ENCODE assay signal across 17 cellular contexts in genomic region chr18:7066965-7067555, GRCh38. TPM values are rescaled to one million over a fixed set of nuclear protein-coding genes. Genes with fewer than 3 reads are reported as not detected.
DNase-seq lines count a peak whose midpoint lies in the region; ATAC-seq and TF ChIP-seq lines count a peak whose summit lies in the region.
"Had no signal": no experiment of that assay in that cellular context is flagged by ENCODE, and none has a peak within 500 bp of the region (broad histone marks: within the 10 kb centered on the region; RNA-seq: fewer than 3 reads in every experiment).

No MANE protein-coding gene starts in this region.

- H3K9me3 Mint-ChIP-seq in mesothelial cell of epicardium, result no peaks in the 10 kb centered on the region
- H3K9me3 Mint-ChIP-seq: H9 had no signal

- DNase-seq in HCEC 1CT, result peak; percentile 3
- DNase-seq in amniotic epithelial cell (ENCODE audit: low read depth), result peak; percentile 11
- peak; percentile 35 for DNase-seq in fibroblast of gingiva (ENCODE audit: low read depth)
- DNase-seq in mesothelial cell of epicardium (ENCODE audit: low spot score in 2 of 2, unreplicated experiment in 2 of 2), result no peak
- no peak for DNase-seq in GM03348 (ENCODE audit: low spot score)
- no peak for DNase-seq in NCI-H510A (lab: John Stamatoyannopoulos, UW)
- DNase-seq: CD8-positive, alpha-beta T cell; DMS79 treated with DMSO at 0.1 percent for 48 hours; H9; NCI-H1694 treated with DMSO at 0.1 percent for 48 hours; NCI-H748 treated with DMSO at 0.1 percent for 48 hours; NK-92 treated with Interleukin-12 subunit alpha and Interleukin-12 subunit beta, amount 100 ng/mL, for 24 hours; Peyer's patch had no signal

- no peak for TF ChIP-seq CTCF in mesothelial cell of epicardium (IDR thresholded peaks at IDR 0.05; ENCODE audit: unreplicated experiment)

- H3K4me3 Mint-ChIP-seq in mesothelial cell of epicardium, result no peak overlapping the region
- H3K4me3 Mint-ChIP-seq: CD8-positive, alpha-beta T cell; H9 had no signal

- H3K27ac Mint-ChIP-seq in mesothelial cell of epicardium, result peak overlapping the region; percentile 76
- H3K27ac Mint-ChIP-seq: CD8-positive, alpha-beta T cell had no signal

- ATAC-seq in HG02642 (IDR thresholded peaks at IDR 0.05; ENCODE audit: poor library complexity, unreplicated experiment), result no peak
- ATAC-seq in HG02588 (IDR thresholded peaks at IDR 0.05; ENCODE audit: unreplicated experiment), result no peak
- ATAC-seq: CD8-positive, alpha-beta T cell; K562 had no signal

- H3K36me3 Mint-ChIP-seq in mesothelial cell of epicardium, result peaks cover 3% of the 10 kb centered on the region
- H3K36me3 Mint-ChIP-seq: CD8-positive, alpha-beta T cell had no signal

- no peaks in the 10 kb centered on the region for H3K27me3 Mint-ChIP-seq in mesothelial cell of epicardium (ENCODE audit: low read depth)

- H3K4me1 Mint-ChIP-seq in mesothelial cell of epicardium, result peaks cover 64% of the 10 kb centered on the region

RNA-seq across cellular contexts. Expression of gene LAMA1, which starts 50.5 kb away (rescaled TPM):
- 91.4 to 99.8 TPM (median 93.7 TPM) in 3 replicates for total RNA-seq in mesothelial cell of epicardium
- total RNA-seq: A673; CD8-positive, alpha-beta T cell had no signal

Comparison
In these comparisons a context has a peak if more than half of its experiments do, and no peak if none do; other contexts are left out.
1. DNase-seq: peak in HCEC 1CT (single experiment), amniotic epithelial cell (single experiment) and fibroblast of gingiva (single experiment); none in mesothelial cell of epicardium (0 of 2), GM03348 (single experiment) and NCI-H510A (single experiment).